ENCODE assay signal across 9 cellular contexts in the genomic region with DNA sequence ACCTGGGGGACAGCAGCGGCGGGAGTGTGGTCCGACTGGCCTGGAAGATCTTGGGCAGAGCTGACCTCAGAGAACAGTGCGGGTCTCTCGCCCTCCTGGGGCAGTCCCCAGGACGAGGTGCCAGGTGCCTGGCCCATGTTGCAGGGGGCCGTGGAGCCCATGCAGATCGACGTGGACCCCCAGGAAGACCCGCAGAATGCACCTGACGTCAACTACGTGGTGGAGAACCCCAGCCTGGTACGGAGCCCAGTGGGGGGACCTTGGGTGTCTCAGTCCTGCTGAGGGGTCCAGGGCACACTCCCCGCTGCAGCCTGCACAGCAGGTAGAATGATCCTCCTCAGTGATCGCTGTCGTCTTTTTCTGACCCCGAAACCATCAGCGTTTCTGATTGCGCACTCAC. TPM values are rescaled to one million over a fixed set of nuclear protein-coding genes. Genes with fewer than 3 reads are reported as not detected.
DNase-seq lines count a peak whose midpoint lies in the region; ATAC-seq and TF ChIP-seq lines count a peak whose summit lies in the region.
"Had no signal": no experiment of that assay in that cellular context is flagged by ENCODE, and none has a peak within 500 bp of the region (broad histone marks: within the 10 kb centered on the region; RNA-seq: fewer than 3 reads in every experiment).

No MANE protein-coding gene starts in this region.

- peaks cover 9% of the 10 kb centered on the region for H3K36me3 Mint-ChIP-seq in brain

- TF ChIP-seq CTCF in AG09309 (IDR thresholded peaks at IDR 0.05; ENCODE audit: control insufficient read depth, insufficient read depth, low read depth, low read length, missing control alignments) (no peak), brain (conservative IDR thresholded peaks at IDR 0.05) (no peak)

- H3K27ac ChIP-seq in HUES6 (ENCODE audit: low read depth, low read length) = no peak overlapping the region

- H3K36me3 ChIP-seq in HUES6 (ENCODE audit: control insufficient read depth, insufficient read depth, low read length) (peaks cover 73% of the 10 kb centered on the region), mucosa of stomach (ENCODE audit: control insufficient read depth, insufficient read depth, low read length) (peaks cover 7% of the 10 kb centered on the region)

- H3K4me1 ChIP-seq in HUES6 (ENCODE audit: control insufficient read depth, insufficient read depth, low read length) (peaks cover 9% of the 10 kb centered on the region), mucosa of stomach (ENCODE audit: control insufficient read depth, insufficient read depth, low read length) (peaks cover 23% of the 10 kb centered on the region)

- H3K27me3 ChIP-seq in HUES6 (ENCODE audit: control insufficient read depth, insufficient read depth, low read length) (no peaks in the 10 kb centered on the region), mucosa of stomach (ENCODE audit: control insufficient read depth, insufficient read depth, low read length) (no peaks in the 10 kb centered on the region)

- no peak for ATAC-seq in HG02938 (IDR thresholded peaks at IDR 0.05; ENCODE audit: unreplicated experiment)
- ATAC-seq in GM21515 (IDR thresholded peaks at IDR 0.05; ENCODE audit: unreplicated experiment) = no peak
- ATAC-seq in GM18909 (IDR thresholded peaks at IDR 0.05; ENCODE audit: poor library complexity, unreplicated experiment) = no peak

- peak overlapping the region; percentile 81 to 91 (median 83) for H3K4me3 Mint-ChIP-seq in brain

- H3K9me3 ChIP-seq in HUES6 (ENCODE audit: control insufficient read depth, insufficient read depth, low read depth, low read length) (no peaks in the 10 kb centered on the region), mucosa of stomach (ENCODE audit: control insufficient read depth, low read length) (no peaks in the 10 kb centered on the region)

- H3K27me3 Mint-ChIP-seq in brain = peaks cover 6% of the 10 kb centered on the region

- peaks cover 20% of the 10 kb centered on the region for H3K4me1 Mint-ChIP-seq in brain

- DNase-seq in AG09309 (ENCODE audit: low read depth) = no peak
- DNase-seq in HT-29 (ENCODE audit: low spot score) = no peak
- DNase-seq: stimulated activated CD4-positive, alpha-beta T cell treated with anti-CD3 and anti-CD28 coated beads, Interleukin-4, amount 100 ng/mL, for 4 hours had no signal

- H3K4me3 ChIP-seq in AG09309 (ENCODE audit: control insufficient read depth, low read depth, low read length) (peak overlapping the region; percentile 74), HUES6 (ENCODE audit: low read depth, low read length) (peak overlapping the region; percentile 99; the same call in 1 of the 2 replicates), mucosa of stomach (ENCODE audit: low read length) (peak overlapping the region; percentile 50)

- H3K27ac Mint-ChIP-seq in brain = peak overlapping the region in 2 of 5 experiments; percentile 62 to 71

- no peaks in the 10 kb centered on the region for H3K9me3 Mint-ChIP-seq in brain

- H3K9ac ChIP-seq in HUES6 (ENCODE audit: low read length) = no peak overlapping the region
- peak overlapping the region; percentile 74 for H3K9ac ChIP-seq in mucosa of stomach (ENCODE audit: low read length)

RNA-seq across cellular contexts. Expression of a gene that starts 1.4 kb away (rescaled TPM):
- polyA plus RNA-seq in brain (ENCODE audit: insufficient read depth, low read depth, low replicate concordance) = 231 TPM
- 281 and 295 TPM in 2 replicates for total RNA-seq in HT-29 (2014; rRNA removed; shearing (Covaris generic))

RNA-seq across cellular contexts. Expression of a gene that starts 1.5 kb away (rescaled TPM):
- 45.0 TPM for polyA plus RNA-seq in brain (ENCODE audit: insufficient read depth, low read depth, low replicate concordance)
- 49.5 and 52.6 TPM in 2 replicates for total RNA-seq in HT-29 (2014; rRNA removed; shearing (Covaris generic))

RNA-seq across cellular contexts. Expression of a gene that starts 12.5 kb away (rescaled TPM):
- polyA plus RNA-seq in brain (ENCODE audit: insufficient read depth, low read depth, low replicate concordance) = 110 TPM
- 320 and 339 TPM in 2 replicates for total RNA-seq in HT-29 (2014; rRNA removed; shearing (Covaris generic))

RNA-seq across cellular contexts. Expression of a gene that starts 15.6 kb away (rescaled TPM):
- 170 TPM for polyA plus RNA-seq in brain (ENCODE audit: insufficient read depth, low read depth, low replicate concordance)
- 167 and 221 TPM in 2 replicates for total RNA-seq in HT-29 (2014; rRNA removed; shearing (Covaris generic))

RNA-seq across cellular contexts. Expression of a gene that starts 21.7 kb away (rescaled TPM):
- 65.2 TPM for polyA plus RNA-seq in brain (ENCODE audit: insufficient read depth, low read depth, low replicate concordance)
- 68.7 and 71.3 TPM in 2 replicates for total RNA-seq in HT-29 (2014; rRNA removed; shearing (Covaris generic))
